Comparison of ENCODE assay signal across 8 cellular contexts in genomic region chr17:9020824-9021157, GRCh38. TPM values are rescaled to one million over a fixed set of nuclear protein-coding genes. Genes with fewer than 3 reads are reported as not detected.
DNase-seq lines count a peak whose midpoint lies in the region; ATAC-seq, FAIRE-seq and TF ChIP-seq lines count a peak whose summit lies in the region.
"Had no signal": no experiment of that assay in that cellular context is flagged by ENCODE, and none has a peak within 500 bp of the region (broad histone marks: within the 10 kb centered on the region; RNA-seq: fewer than 3 reads in every experiment).

No MANE protein-coding gene starts in this region.

- DNase-seq in GM23248 (no peak), WERI-Rb-1 (no peak), H54 (ENCODE audit: insufficient read length, low spot score) (no peak), EL (no peak), HuH-7.5 (ENCODE audit: low spot score) (no peak)

- no peak for TF ChIP-seq CTCF in WERI-Rb-1 (IDR thresholded peaks at IDR 0.05; ENCODE audit: low read depth, low read length)

- in situ Hi-C loops in GM23248 (cut with MboI) = no loop called here

- H3K4me3 Mint-ChIP-seq in stimulated activated memory B cell treated with anti-CD40 and anti-IgM and Interleukin-4, amounts not matched to agents 10 μg/mL and 1 μg/mL and 100 μg/mL, for 72 hours = peak overlapping the region; percentile 86

- no peaks in the 10 kb centered on the region for H3K4me1 ChIP-seq in GM23248 (ENCODE audit: insufficient read depth)
- H3K4me1 ChIP-seq in iPS-15b (ENCODE audit: control insufficient read depth, insufficient read depth, low read length) = peaks cover 13% of the 10 kb centered on the region

- H3K4me3 ChIP-seq in GM23248 = peak overlapping the region; percentile 70
- H3K4me3 ChIP-seq in WERI-Rb-1 (ENCODE audit: low read depth, low read length) = peak overlapping the region; percentile 77
- peak overlapping the region; percentile 59 for H3K4me3 ChIP-seq in iPS-15b (ENCODE audit: low read depth, low read length)

- H3K4me1 Mint-ChIP-seq in stimulated activated memory B cell treated with anti-CD40 and anti-IgM and Interleukin-4, amounts not matched to agents 10 μg/mL and 1 μg/mL and 100 μg/mL, for 72 hours = peaks cover 6% of the 10 kb centered on the region

- H3K27ac ChIP-seq in GM23248 (no peak overlapping the region), WERI-Rb-1 (no peak overlapping the region)

- no peaks in the 10 kb centered on the region for H3K36me3 Mint-ChIP-seq in stimulated activated memory B cell treated with anti-CD40 and anti-IgM and Interleukin-4, amounts not matched to agents 10 μg/mL and 1 μg/mL and 100 μg/mL, for 72 hours

- no peaks in the 10 kb centered on the region for H3K79me2 ChIP-seq in GM23248 (ENCODE audit: insufficient read depth)

- no peaks in the 10 kb centered on the region for H3K9me2 ChIP-seq in GM23248 (ENCODE audit: insufficient read depth)

- no peaks in the 10 kb centered on the region for H3F3A ChIP-seq in GM23248 (ENCODE audit: insufficient read depth)

- peak overlapping the region; percentile 63 for H2AFZ ChIP-seq in GM23248

- no peaks in the 10 kb centered on the region for H4K20me1 ChIP-seq in GM23248 (ENCODE audit: insufficient read depth)

- peaks cover 28% of the 10 kb centered on the region for H3K27me3 Mint-ChIP-seq in stimulated activated memory B cell treated with anti-CD40 and anti-IgM and Interleukin-4, amounts not matched to agents 10 μg/mL and 1 μg/mL and 100 μg/mL, for 72 hours

- no peaks in the 10 kb centered on the region for H3K9me3 ChIP-seq in GM23248 (ENCODE audit: low read depth)
- H3K9me3 ChIP-seq in WERI-Rb-1 (ENCODE audit: severe bottlenecking) = no peaks in the 10 kb centered on the region
- no peaks in the 10 kb centered on the region for H3K9me3 ChIP-seq in iPS-15b (ENCODE audit: control insufficient read depth, insufficient read depth, low read length)

- no peaks in the 10 kb centered on the region for H3K36me3 ChIP-seq in GM23248 (ENCODE audit: low read depth)
- H3K36me3 ChIP-seq in WERI-Rb-1 = no peaks in the 10 kb centered on the region
- no peaks in the 10 kb centered on the region for H3K36me3 ChIP-seq in iPS-15b (ENCODE audit: control insufficient read depth, insufficient read depth, low read length)

- H3K4me2 ChIP-seq in GM23248 (ENCODE audit: unreplicated experiment) = peak overlapping the region; percentile 44

- H3K27me3 ChIP-seq in GM23248 (replicated peaks; ENCODE audit: insufficient read depth) = peaks cover 56% of the 10 kb centered on the region
- peaks cover 14% of the 10 kb centered on the region for H3K27me3 ChIP-seq in WERI-Rb-1 (ENCODE audit: insufficient read depth, low read depth, severe bottlenecking)
- peaks cover 85% of the 10 kb centered on the region for H3K27me3 ChIP-seq in iPS-15b (ENCODE audit: control insufficient read depth, insufficient read depth, low read length)

- FAIRE-seq in H54 (lab: Jason Lieb, UNC) = no peak

- H3K9ac ChIP-seq in GM23248 (no peak overlapping the region), iPS-15b (ENCODE audit: low read depth, low read length) (no peak overlapping the region)

- H3K9me3 Mint-ChIP-seq in stimulated activated memory B cell treated with anti-CD40 and anti-IgM and Interleukin-4, amounts not matched to agents 10 μg/mL and 1 μg/mL and 100 μg/mL, for 72 hours = no peaks in the 10 kb centered on the region

- WGBS in GM23248 (ENCODE audit: low coverage in 1 of 2, low lambda C conversion rate in 2 of 2, missing lambda C conversion rate in 2 of 2), 2 experiments = 3 to 7% methylated on average over 14 to 20 of the region's 25 CpGs

- H3K27ac Mint-ChIP-seq in stimulated activated memory B cell treated with anti-CD40 and anti-IgM and Interleukin-4, amounts not matched to agents 10 μg/mL and 1 μg/mL and 100 μg/mL, for 72 hours = no peak overlapping the region

- TF ChIP-seq POLR2A in H54 (IDR thresholded peaks at IDR 0.05; ENCODE audit: low read depth, low read length) = no peak

- no peak for ATAC-seq in stimulated activated memory B cell treated with anti-CD40 and anti-IgM and Interleukin-4, amounts not matched to agents 10 μg/mL and 1 μg/mL and 100 μg/mL, for 72 hours

RNA-seq across cellular contexts. Expression of gene NTN1, which starts 0.5 kb away (rescaled TPM):
- total RNA-seq in GM23248 (2014; rRNA removed; shearing (Covaris generic)) = 0.11 TPM in 1 of 2 replicates, not detected in the other
- 0.06 and 0.21 TPM in 2 replicates for polyA plus RNA-seq in GM23248 (2016; fragmentation: Nextera tagmentation; extraction: Ambion mirVana)

RNA-seq across cellular contexts. Expression of gene PIK3R5, which starts 55.3 kb away (rescaled TPM):
- 0.11 TPM in 1 of 2 replicates, not detected in the other for total RNA-seq in GM23248 (2014; rRNA removed; shearing (Covaris generic))
- not detected in 2 replicates for polyA plus RNA-seq in GM23248 (2016; fragmentation: Nextera tagmentation; extraction: Ambion mirVana)
- total RNA-seq: dermis microvascular lymphatic vessel endothelial cell had no signal
